In genomic region chr17:59964455-59965328, GRCh38 we compare ENCODE assay signal across 1 cellular context.
TF ChIP-seq lines count a peak whose summit lies in the region.

RNFT1 (minus strand) TSS chr17:59964740; CDS start chr17:59964663, 77 bp downstream.

TF ChIP-seq in GM12878, 131 proteins besides CTCF, POLR2A, EP300 and RAD21 (continued from another document):
- TF ChIP-seq CUX1 (IDR thresholded peaks at IDR 0.05; ENCODE audit: insufficient replicate concordance, low read depth, low read length) = no peak
- TF ChIP-seq CBX3 (IDR thresholded peaks at IDR 0.05; ENCODE audit: borderline replicate concordance, low read depth) = no peak
- TF ChIP-seq ETV6 (conservative IDR thresholded peaks at IDR 0.05 in 1 of 2, IDR thresholded peaks at IDR 0.05 in 1 of 2; ENCODE audit: borderline replicate concordance in 1 of 2, low read depth in 1 of 2) = peak in 1 of 2 experiments; percentile 66; a peak in 1 of 4 replicates
- no peak for TF ChIP-seq ESRRA (IDR thresholded peaks at IDR 0.05; ENCODE audit: low read length)
- peak; percentile 81; the same call in 1 of the 2 replicates for TF ChIP-seq JUND (IDR thresholded peaks at IDR 0.05; ENCODE audit: low read depth, low read length)
- no peak for TF ChIP-seq CBX5 (IDR thresholded peaks at IDR 0.05; ENCODE audit: low read depth)
- no peak for TF ChIP-seq IRF3 (IDR thresholded peaks at IDR 0.05)
- no peak for TF ChIP-seq SREBF2 (IDR thresholded peaks at IDR 0.05; ENCODE audit: low read length)
- TF ChIP-seq PRDM15 (CRISPR knock-in tag; IDR thresholded peaks at IDR 0.05) = no peak
- no peak for TF ChIP-seq SPI1 (IDR thresholded peaks at IDR 0.05; ENCODE audit: borderline replicate concordance, insufficient read depth, low read depth, low read length)
- TF ChIP-seq GABPA (IDR thresholded peaks at IDR 0.05; ENCODE audit: low read depth) = no peak
- no peak for TF ChIP-seq NFYA (IDR thresholded peaks at IDR 0.05; ENCODE audit: borderline replicate concordance, low read depth, low read length)
- TF ChIP-seq MYB (IDR thresholded peaks at IDR 0.05; ENCODE audit: borderline replicate concordance, low read depth, low read length) = no peak
- peak; percentile 95 for TF ChIP-seq FOXK2 (IDR thresholded peaks at IDR 0.05)
- TF ChIP-seq PKNOX1 (IDR thresholded peaks at IDR 0.05) = 0 out of 2 replicates have a peak, but pooled peaks have one; percentile 34
- TF ChIP-seq SP1 (IDR thresholded peaks at IDR 0.05; ENCODE audit: low read depth, low read length) = peak; percentile 42
- peak; percentile 57 to 96 for TF ChIP-seq EGR1 (IDR thresholded peaks at IDR 0.05; ENCODE audit: borderline replicate concordance in 1 of 2, low read depth in 2 of 2, low read length in 2 of 2)
- TF ChIP-seq SIX5 (IDR thresholded peaks at IDR 0.05; ENCODE audit: low read depth, low read length, severe bottlenecking) = no peak
- no peak for TF ChIP-seq CHD2 (IDR thresholded peaks at IDR 0.05; ENCODE audit: borderline replicate concordance, low read depth, low read length)
- peak; percentile 86 for TF ChIP-seq SKIL (IDR thresholded peaks at IDR 0.05; ENCODE audit: low read depth, poor library complexity, severe bottlenecking)
- TF ChIP-seq RCOR1 (conservative IDR thresholded peaks at IDR 0.05; ENCODE audit: low read depth, low read length) = no peak
- no peak for TF ChIP-seq POU2F2 (IDR thresholded peaks at IDR 0.05; ENCODE audit: borderline replicate concordance, low read depth, low read length)
- no peak for TF ChIP-seq ZBTB11 (CRISPR knock-in tag; IDR thresholded peaks at IDR 0.05)
- TF ChIP-seq SMAD5 (IDR thresholded peaks at IDR 0.05; ENCODE audit: low read depth) = no peak
- TF ChIP-seq SMC3 (IDR thresholded peaks at IDR 0.05; ENCODE audit: borderline replicate concordance, low read length) = no peak
- no peak for TF ChIP-seq ASH2L (IDR thresholded peaks at IDR 0.05; ENCODE audit: borderline replicate concordance, low read depth)
- no peak for TF ChIP-seq ATF2 (IDR thresholded peaks at IDR 0.05; ENCODE audit: low read length)
- TF ChIP-seq ZNF622 (IDR thresholded peaks at IDR 0.05) = no peak
- peak; percentile 97 for TF ChIP-seq KLF5 (IDR thresholded peaks at IDR 0.05; ENCODE audit: partially characterized antibody)
- no peak; the same call in 1 of the 2 replicates for TF ChIP-seq CREM (IDR thresholded peaks at IDR 0.05; ENCODE audit: low read depth)
- TF ChIP-seq SRF (IDR thresholded peaks at IDR 0.05; ENCODE audit: low read depth in 2 of 2, low read length in 2 of 2) = no peak
- no peak for TF ChIP-seq USF1 (IDR thresholded peaks at IDR 0.05; ENCODE audit: borderline replicate concordance, extremely low read length, insufficient read depth, low read depth, low read length)
- TF ChIP-seq NFIC (IDR thresholded peaks at IDR 0.05; ENCODE audit: low read depth, low read length) = no peak
- no peak for TF ChIP-seq FOS (IDR thresholded peaks at IDR 0.05; ENCODE audit: borderline replicate concordance, extremely low read depth, insufficient read length)
- TF ChIP-seq ZZZ3 (IDR thresholded peaks at IDR 0.05; ENCODE audit: control insufficient read depth, insufficient read length, low read depth) = no peak
- TF ChIP-seq STAT3 (IDR thresholded peaks at IDR 0.05; ENCODE audit: low read depth, low read length) = no peak
- no peak for TF ChIP-seq BMI1 (IDR thresholded peaks at IDR 0.05; ENCODE audit: borderline replicate concordance)
- TF ChIP-seq RAD51 (IDR thresholded peaks at IDR 0.05) = no peak
- no peak for TF ChIP-seq MYC (IDR thresholded peaks at IDR 0.05; ENCODE audit: insufficient read depth, insufficient read length, insufficient replicate concordance, low read length, severe bottlenecking)
- no peak for TF ChIP-seq ATF3 (IDR thresholded peaks at IDR 0.05; ENCODE audit: borderline replicate concordance, extremely low read depth, low read depth, low read length)
- TF ChIP-seq IKZF1 (conservative IDR thresholded peaks at IDR 0.05) = peak; percentile 88
- no peak for TF ChIP-seq ZNF24 (IDR thresholded peaks at IDR 0.05)
- peak; percentile 46 for TF ChIP-seq MEF2B (IDR thresholded peaks at IDR 0.05; ENCODE audit: partially characterized antibody, poor library complexity, severe bottlenecking)
- peak; percentile 29; the same call in 1 of the 2 replicates for TF ChIP-seq ZBED1 (IDR thresholded peaks at IDR 0.05; ENCODE audit: borderline replicate concordance)
- TF ChIP-seq WRNIP1 (IDR thresholded peaks at IDR 0.05; ENCODE audit: borderline replicate concordance, low read depth, low read length) = no peak
TF ChIP-seq in GM12878: peak in this region for 44.
